Comparison of ENCODE assay signal across 19 cellular contexts in genomic region chr3:58946875-58947274, GRCh38.
"Had no signal": no experiment of that assay in that cellular context is flagged by ENCODE, and none has a peak within 500 bp of the region (broad histone marks: within the 10 kb centered on the region; RNA-seq: fewer than 3 reads in every experiment).

No MANE protein-coding gene starts in this region.

- H3K27ac ChIP-seq: SJSA1, SK-N-MC had no signal

- H3K27me3 ChIP-seq: SJSA1 had no signal

- H3K9me3 ChIP-seq: SJSA1 had no signal

- H3K4me1 ChIP-seq: SJSA1 had no signal

- H3K4me3 ChIP-seq: SJSA1, SK-N-MC had no signal

- DNase-seq: KBM-7, MV-4-11, NCI-H1048, NCI-H1105, NCI-H1417, NCI-H1436 treated with DMSO at 0.1 percent for 48 hours, NCI-H1694, NCI-H187 treated with DMSO at 0.1 percent for 48 hours, NCI-H2029 treated with DMSO at 0.1 percent for 48 hours, NCI-H2171 treated with DMSO at 0.1 percent for 48 hours, NCI-H345, NCI-H524, NCI-H526 treated with DMSO at 0.1 percent for 48 hours, NCI-H748 treated with DMSO at 0.1 percent for 48 hours, Right ventricle myocardium superior, RPMI8226, SIG-M5 had no signal

- H3K36me3 ChIP-seq: SJSA1 had no signal
